8 cellular contexts compared by ENCODE assay signal in the genomic region with DNA sequence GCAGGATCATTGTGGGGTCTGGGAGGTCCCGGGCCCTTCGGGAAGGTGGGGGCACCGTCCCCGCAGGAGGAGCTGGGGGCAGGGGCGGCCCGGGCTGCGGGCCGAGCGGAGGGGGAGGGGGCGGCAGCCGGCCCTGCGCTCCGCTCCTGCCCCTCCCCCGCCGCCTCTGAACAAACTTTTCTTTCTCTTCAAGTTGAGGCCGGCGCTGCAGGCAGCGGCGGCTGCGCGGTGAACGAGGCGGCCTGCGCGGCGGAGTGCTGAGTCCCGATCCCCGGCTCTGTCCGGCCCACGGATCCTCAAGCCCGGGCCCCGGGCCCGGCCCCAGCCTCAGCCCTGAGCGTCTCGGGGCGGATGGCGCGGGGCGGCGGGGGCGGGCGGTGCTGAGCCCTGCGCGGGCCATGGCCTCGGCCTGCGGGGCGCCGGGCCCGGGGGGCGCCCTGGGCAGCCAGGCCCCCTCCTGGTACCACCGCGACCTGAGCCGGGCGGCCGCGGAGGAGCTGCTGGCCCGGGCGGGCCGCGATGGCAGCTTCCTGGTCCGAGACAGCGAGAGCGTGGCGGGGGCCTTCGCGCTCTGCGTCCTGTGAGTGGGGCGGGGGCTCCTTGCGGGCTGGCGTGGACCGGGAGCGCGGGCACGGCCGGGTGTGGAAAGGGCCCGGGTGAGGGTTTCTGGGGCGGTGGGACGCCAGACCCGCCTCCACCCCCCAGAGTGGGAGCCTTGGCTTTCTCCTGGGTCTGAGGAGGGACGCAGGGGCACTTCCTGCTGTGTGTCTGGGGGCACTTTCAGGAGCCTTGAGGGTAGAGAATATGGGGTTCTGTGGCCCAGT. TPM values are rescaled to one million over a fixed set of nuclear protein-coding genes. Genes with fewer than 3 reads are reported as not detected.
DNase-seq lines count a peak whose midpoint lies in the region; ATAC-seq, FAIRE-seq and TF ChIP-seq lines count a peak whose summit lies in the region.

A gene with protein sequence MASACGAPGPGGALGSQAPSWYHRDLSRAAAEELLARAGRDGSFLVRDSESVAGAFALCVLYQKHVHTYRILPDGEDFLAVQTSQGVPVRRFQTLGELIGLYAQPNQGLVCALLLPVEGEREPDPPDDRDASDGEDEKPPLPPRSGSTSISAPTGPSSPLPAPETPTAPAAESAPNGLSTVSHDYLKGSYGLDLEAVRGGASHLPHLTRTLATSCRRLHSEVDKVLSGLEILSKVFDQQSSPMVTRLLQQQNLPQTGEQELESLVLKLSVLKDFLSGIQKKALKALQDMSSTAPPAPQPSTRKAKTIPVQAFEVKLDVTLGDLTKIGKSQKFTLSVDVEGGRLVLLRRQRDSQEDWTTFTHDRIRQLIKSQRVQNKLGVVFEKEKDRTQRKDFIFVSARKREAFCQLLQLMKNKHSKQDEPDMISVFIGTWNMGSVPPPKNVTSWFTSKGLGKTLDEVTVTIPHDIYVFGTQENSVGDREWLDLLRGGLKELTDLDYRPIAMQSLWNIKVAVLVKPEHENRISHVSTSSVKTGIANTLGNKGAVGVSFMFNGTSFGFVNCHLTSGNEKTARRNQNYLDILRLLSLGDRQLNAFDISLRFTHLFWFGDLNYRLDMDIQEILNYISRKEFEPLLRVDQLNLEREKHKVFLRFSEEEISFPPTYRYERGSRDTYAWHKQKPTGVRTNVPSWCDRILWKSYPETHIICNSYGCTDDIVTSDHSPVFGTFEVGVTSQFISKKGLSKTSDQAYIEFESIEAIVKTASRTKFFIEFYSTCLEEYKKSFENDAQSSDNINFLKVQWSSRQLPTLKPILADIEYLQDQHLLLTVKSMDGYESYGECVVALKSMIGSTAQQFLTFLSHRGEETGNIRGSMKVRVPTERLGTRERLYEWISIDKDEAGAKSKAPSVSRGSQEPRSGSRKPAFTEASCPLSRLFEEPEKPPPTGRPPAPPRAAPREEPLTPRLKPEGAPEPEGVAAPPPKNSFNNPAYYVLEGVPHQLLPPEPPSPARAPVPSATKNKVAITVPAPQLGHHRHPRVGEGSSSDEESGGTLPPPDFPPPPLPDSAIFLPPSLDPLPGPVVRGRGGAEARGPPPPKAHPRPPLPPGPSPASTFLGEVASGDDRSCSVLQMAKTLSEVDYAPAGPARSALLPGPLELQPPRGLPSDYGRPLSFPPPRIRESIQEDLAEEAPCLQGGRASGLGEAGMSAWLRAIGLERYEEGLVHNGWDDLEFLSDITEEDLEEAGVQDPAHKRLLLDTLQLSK (plus strand): TSS at position 181 of the 824 bp plus-strand sequence. CDS start 218 bp downstream, at position 399.

- H3K27me3 ChIP-seq in SK-N-SH (ENCODE audit: insufficient read depth), result no peaks in the 10 kb centered on the region
- H3K27me3 ChIP-seq in SU-DHL-6 (ENCODE audit: low read length), result no peaks in the 10 kb centered on the region
- H3K27me3 ChIP-seq in keratinocyte (ENCODE audit: control insufficient read depth, extremely low read depth, insufficient read depth, low read length), result no peaks in the 10 kb centered on the region

- H3F3A ChIP-seq in SK-N-SH (replicated peaks; ENCODE audit: insufficient read depth) (peaks cover 3% of the 10 kb centered on the region), SU-DHL-6 (ENCODE audit: insufficient read depth) (peaks cover 8% of the 10 kb centered on the region)

- H3K9me2 ChIP-seq in SK-N-SH, result no peaks in the 10 kb centered on the region
- no peaks in the 10 kb centered on the region for H3K9me2 ChIP-seq in SU-DHL-6 (replicated peaks; ENCODE audit: insufficient read depth, low read length)

- H3K4me1 ChIP-seq in SK-N-SH (ENCODE audit: control insufficient read depth in 1 of 2, insufficient read depth in 2 of 2, low read depth in 1 of 2, low read length in 1 of 2) (peaks cover 5 to 34% of the 10 kb centered on the region in 2 experiments; a peak in 3 of 4 replicates), keratinocyte (ENCODE audit: control insufficient read depth, extremely low read depth, insufficient read depth, low read length) (peaks cover 10% of the 10 kb centered on the region)

- H3K36me3 ChIP-seq in SK-N-SH (replicated peaks in 1 of 2; ENCODE audit: control insufficient read depth in 1 of 2, insufficient read depth in 2 of 2, low read length in 1 of 2) (peaks cover 30 to 34% of the 10 kb centered on the region in 2 experiments), SU-DHL-6 (ENCODE audit: low read length) (no peaks in the 10 kb centered on the region), keratinocyte (ENCODE audit: control insufficient read depth in 2 of 2, extremely low read depth in 1 of 2, insufficient read depth in 2 of 2, low read length in 2 of 2) (peaks cover 12 to 21% of the 10 kb centered on the region in 2 experiments)

- H3K4me3 ChIP-seq in SK-N-SH (ENCODE audit: low read depth in 2 of 2, low read length in 1 of 2) (peak within 1 kb of the TSS; percentile 96 to 100), SU-DHL-6 (ENCODE audit: insufficient read depth, low read length, poor library complexity, severe bottlenecking) (peak within 1 kb of the TSS; percentile 81), cardiac fibroblast (replicated peaks in 1 of 2; ENCODE audit: low read depth in 2 of 2, low read length in 2 of 2) (peak within 1 kb of the TSS; percentile 71 to 96), keratinocyte (ENCODE audit: control insufficient read depth in 2 of 3, extremely low read depth in 1 of 3, insufficient read depth in 2 of 3, low read depth in 1 of 3, low read length in 3 of 3) (peak within 1 kb of the TSS; percentile 74 to 86 (median 81))

- H2AFZ ChIP-seq in SK-N-SH (ENCODE audit: low read depth), result peak within 1 kb of the TSS; percentile 82; the same call in 1 of the 2 replicates
- H2AFZ ChIP-seq in SU-DHL-6 (ENCODE audit: low read depth, low read length, severe bottlenecking), result peak within 1 kb of the TSS; percentile 87
- H2AFZ ChIP-seq in keratinocyte (ENCODE audit: control insufficient read depth, low read length), result peak within 1 kb of the TSS; percentile 83

- CTCF ChIA-PET in SK-N-SH (lab: Yijun Ruan, JAX), result interaction anchor here (0.6 to 9.1 kb wide), 8 partner anchors 12 to 248 kb away, joined by 3 to 73 read pairs (median 4); a partner anchor contains a TSS

- H3K79me2 ChIP-seq in SK-N-SH (ENCODE audit: insufficient read depth), result peaks cover 56% of the 10 kb centered on the region
- peaks cover 18% of the 10 kb centered on the region for H3K79me2 ChIP-seq in SU-DHL-6 (ENCODE audit: insufficient read depth, low read length)
- peaks cover 29% of the 10 kb centered on the region for H3K79me2 ChIP-seq in keratinocyte (ENCODE audit: control insufficient read depth, insufficient read depth, low read length)

- DNase-seq in SK-N-SH (peak; percentile 67), cardiac fibroblast (ENCODE audit: low read depth in 2 of 2) (peak; percentile 38 to 47), keratinocyte (ENCODE audit: low read depth, low spot score) (no peak), NCI-H446 treated with DMSO at 0.1 percent for 48 hours (lab: John Stamatoyannopoulos, UW) (no peak)
- DNase-seq in stimulated activated CD4-positive, alpha-beta T cell treated with anti-CD3 and anti-CD28 coated beads, Interleukin-12 subunit alpha, Interleukin-12 subunit beta, amount 100 ng/mL, for 4 hours, result peak; percentile 49

- H3K9ac ChIP-seq in SK-N-SH (peak within 1 kb of the TSS; percentile 98), SU-DHL-6 (ENCODE audit: low read length) (peak within 1 kb of the TSS; percentile 87), keratinocyte (ENCODE audit: control insufficient read depth, extremely low read depth, insufficient read depth, low read length) (peak within 1 kb of the TSS; percentile 73)

- ATAC-seq in SK-N-SH treated with all-trans-retinoic acid at 6 μM for 48 hours, result no peak; the same call in 2 of the 3 replicates
- no peak for ATAC-seq in GM18502 (IDR thresholded peaks at IDR 0.05; ENCODE audit: poor library complexity, unreplicated experiment)

- peak within 1 kb of the TSS; percentile 90 to 91 for H3K27ac ChIP-seq in SK-N-SH (ENCODE audit: low read depth in 2 of 2, low read length in 1 of 2)
- H3K27ac ChIP-seq in SU-DHL-6 (ENCODE audit: low read depth, low read length), result peak within 1 kb of the TSS; percentile 94
- H3K27ac ChIP-seq in keratinocyte (ENCODE audit: control insufficient read depth, insufficient read depth, low read length), result peak within 1 kb of the TSS; percentile 63

- dilution Hi-C loops in keratinocyte (cut with MboI; ENCODE audit: extremely low pct_ligation_motif_present, low sequenced_read_pairs), result no loop called here

- no peaks in the 10 kb centered on the region for H3K9me1 ChIP-seq in keratinocyte (ENCODE audit: control insufficient read depth, extremely low read depth, insufficient read depth, low read length)

- peaks cover 48% of the 10 kb centered on the region for H4K20me1 ChIP-seq in SK-N-SH (ENCODE audit: insufficient read depth)
- H4K20me1 ChIP-seq in SU-DHL-6 (ENCODE audit: low read depth, low read length), result no peaks in the 10 kb centered on the region
- peaks cover 3% of the 10 kb centered on the region for H4K20me1 ChIP-seq in keratinocyte (ENCODE audit: control insufficient read depth, extremely low read depth, insufficient read depth, low read length)

- 0% methylated on average over 5 of the region's 80 CpGs for WGBS in SK-N-SH (ENCODE audit: low lambda C conversion rate)

- POLR2A ChIA-PET in SK-N-SH (lab: Yijun Ruan, JAX), result interaction anchor here (1.2 to 8.7 kb wide), 5 partner anchors 12 to 206 kb away, joined by 3 to 131 read pairs (median 6); a partner anchor contains a TSS

- TF ChIP-seq RAD21 in SK-N-SH (IDR thresholded peaks at IDR 0.05; ENCODE audit: low read length), result no peak

- no peak for TF ChIP-seq EP300 in SK-N-SH (IDR thresholded peaks at IDR 0.05; ENCODE audit: borderline replicate concordance in 1 of 2, low read depth in 1 of 2, low read length in 1 of 2)

- H3K4me2 ChIP-seq in SK-N-SH, result peak within 1 kb of the TSS; percentile 100
- H3K4me2 ChIP-seq in SU-DHL-6 (ENCODE audit: low read depth, low read length, poor library complexity, severe bottlenecking), result peak within 1 kb of the TSS; percentile 66
- H3K4me2 ChIP-seq in keratinocyte (ENCODE audit: control insufficient read depth, extremely low read depth, insufficient read depth, low read depth, low read length), result peak within 1 kb of the TSS; percentile 95

- no peak for FAIRE-seq in keratinocyte (lab: Jason Lieb, UNC)

- TF ChIP-seq CTCF in SK-N-SH (IDR thresholded peaks at IDR 0.05) (no peak), SU-DHL-6 (IDR thresholded peaks at IDR 0.05; ENCODE audit: insufficient read depth, low read length, poor library complexity, severe bottlenecking) (no peak), cardiac fibroblast (IDR thresholded peaks at IDR 0.05; ENCODE audit: low read depth, low read length) (no peak), keratinocyte (optimal IDR thresholded peaks at IDR 0.05 in 1 of 3, IDR thresholded peaks at IDR 0.05 in 1 of 3, conservative IDR thresholded peaks at IDR 0.05 in 1 of 3; ENCODE audit: extremely low read depth in 1 of 3, insufficient read depth in 2 of 3, low read length in 3 of 3) (no peak)

- H3K9me3 ChIP-seq in SK-N-SH (no peaks in the 10 kb centered on the region), SU-DHL-6 (ENCODE audit: insufficient read depth, low read length) (no peaks in the 10 kb centered on the region), keratinocyte (ENCODE audit: control insufficient read depth, low read depth, low read length) (no peaks in the 10 kb centered on the region)

RNA-seq across cellular contexts. Expression of the gene that starts here (rescaled TPM):
- polyA plus RNA-seq in SK-N-SH (2012; rRNA removed) (123 and 138 TPM in 2 replicates), keratinocyte (44.0 to 69.5 TPM (median 53.7 TPM) in 3 replicates)
- 26.6 and 41.4 TPM in 2 replicates for polyA plus RNA-seq in SK-N-SH (2012; cell fraction: cytosol; rRNA removed)
- 712 and 808 TPM in 2 replicates for polyA plus RNA-seq in SK-N-SH (2012; cell fraction: nucleus; rRNA removed)
- polyA plus RNA-seq in keratinocyte (2011; ENCODE audit: low read depth), result 11.4 TPM
- polyA plus RNA-seq in keratinocyte (2011; cell fraction: cytosol; rRNA removed), result 22.1 and 22.9 TPM in 2 replicates
- polyA plus RNA-seq in keratinocyte (2011; cell fraction: nucleus; rRNA removed), result 355 and 414 TPM in 2 replicates
- polyA plus RNA-seq in keratinocyte (2012; ENCODE audit: low replicate concordance), result 23.7 and 33.5 TPM in 2 replicates
- 69.3 to 97.3 TPM (median 87.9 TPM) in 3 replicates for polyA minus RNA-seq in keratinocyte
- polyA minus RNA-seq in keratinocyte (2011; cell fraction: cytosol; rRNA and poly(A)+ RNA removed), result 90.4 TPM
- 120 and 138 TPM in 2 replicates for polyA minus RNA-seq in keratinocyte (2011; cell fraction: nucleus; rRNA and poly(A)+ RNA removed)

Comparison
In these comparisons a context has a peak if more than half of its experiments do, and no peak if none do; other contexts are left out.
1. DNase-seq: peak in SK-N-SH (single experiment), cardiac fibroblast (2 of 2) and stimulated activated CD4-positive, alpha-beta T cell treated with anti-CD3 and anti-CD28 coated beads, Interleukin-12 subunit alpha, Interleukin-12 subunit beta, amount 100 ng/mL, for 4 hours (single experiment); none in keratinocyte (single experiment) and NCI-H446 treated with DMSO at 0.1 percent for 48 hours (single experiment).
2. Peak in every context shown above with its lines, with median percentiles within 50 percentile points of each other: H2AFZ ChIP-seq, H3K27ac ChIP-seq, H3K4me2 ChIP-seq, H3K4me3 ChIP-seq and H3K9ac ChIP-seq.